Comparison of ENCODE assay signal across 8 cellular contexts in genomic region chr15:40857601-40858351, GRCh38. TPM values are rescaled to one million over a fixed set of nuclear protein-coding genes. Genes with fewer than 3 reads are reported as not detected.
DNase-seq lines count a peak whose midpoint lies in the region; ATAC-seq and TF ChIP-seq lines count a peak whose summit lies in the region.

No MANE protein-coding gene starts in this region.

- TF ChIP-seq CTCF in GM12801 (IDR thresholded peaks at IDR 0.05; ENCODE audit: extremely low read depth, insufficient read length) (peak; percentile 68), dorsolateral prefrontal cortex (IDR thresholded peaks at IDR 0.05 in 54 of 56, conservative IDR thresholded peaks at IDR 0.05 in 2 of 56; ENCODE audit: low read depth in 1 of 56, partially characterized antibody in 56 of 56) (peak; percentile 58 to 97 (median 91))

- peak; percentile 49 for ATAC-seq in HG03045 (IDR thresholded peaks at IDR 0.05; ENCODE audit: unreplicated experiment)
- no peak for ATAC-seq in HG02588 (IDR thresholded peaks at IDR 0.05; ENCODE audit: unreplicated experiment)

- intact Hi-C loops in dorsolateral prefrontal cortex (cut with DNase I): no loop called here

- peak; percentile 76 for DNase-seq in NCI-H69 (lab: John Stamatoyannopoulos, UW)
- peak; percentile 75 to 79 for DNase-seq in activated CD4-positive, alpha-beta T cell treated with anti-CD3 and anti-CD28 coated beads, Interleukin-2, amount 50 U/mL, for 4 hours
- peak; percentile 54 to 81 (median 63) for DNase-seq in dorsolateral prefrontal cortex
- peak; percentile 61 to 76 for DNase-seq in lung microvascular endothelial cell (ENCODE audit: low read depth in 2 of 2)
- DNase-seq in stimulated activated CD8-positive, alpha-beta memory T cell treated with anti-CD3 and anti-CD28 coated beads, Interleukin-12 subunit alpha, Interleukin-12 subunit beta, amount 100 ng/mL, for 4 hours (ENCODE audit: low read depth): peak; percentile 59

- peak overlapping the region in 1 of 59 donors; percentile 8 for H3K4me3 ChIP-seq in dorsolateral prefrontal cortex

- H3K27ac ChIP-seq in dorsolateral prefrontal cortex: no peak overlapping the region

- H3K27me3 ChIP-seq in dorsolateral prefrontal cortex: peaks cover 0 to 5% (median 0%) of the 10 kb centered on the region in 45 donors

RNA-seq across cellular contexts. Expression of gene SPINT1, which starts 13.9 kb away (rescaled TPM):
- total RNA-seq in dorsolateral prefrontal cortex (1 to 10 TPM in 95 of 120 experiments, under 1 TPM in 23, not detected in 2; 0.39 to 5.4 (median 1.6) TPM), lung microvascular endothelial cell (0.40 and 0.65 TPM in 2 replicates)

RNA-seq across cellular contexts. Expression of gene RHOV, which starts 16.3 kb away (rescaled TPM):
- total RNA-seq in dorsolateral prefrontal cortex (1 to 10 TPM in 113 of 120 experiments, under 1 TPM in 7; 0.46 to 6.2 (median 2.5) TPM), lung microvascular endothelial cell (not detected in 2 replicates)

RNA-seq across cellular contexts. Expression of gene PPP1R14D, which starts 29.3 kb away (rescaled TPM):
- not detected for total RNA-seq in dorsolateral prefrontal cortex
- not detected in 2 replicates for total RNA-seq in lung microvascular endothelial cell

RNA-seq across cellular contexts. Expression of gene VPS18, which starts 36.5 kb away (rescaled TPM):
- total RNA-seq in dorsolateral prefrontal cortex (10 to 100 TPM; 19.3 to 39.4 (median 29.9) TPM), lung microvascular endothelial cell (32.9 and 41.5 TPM in 2 replicates)

RNA-seq across cellular contexts. Expression of gene DNAJC17, which starts 50.5 kb away (rescaled TPM):
- total RNA-seq in dorsolateral prefrontal cortex (10 to 100 TPM; 17.9 to 54.4 (median 34.3) TPM), lung microvascular endothelial cell (13.5 and 14.3 TPM in 2 replicates)
